Comparison of ENCODE assay signal across 7 cellular contexts in genomic region chr17:17683710-17684365, GRCh38. TPM values are rescaled to one million over a fixed set of nuclear protein-coding genes. Genes with fewer than 3 reads are reported as not detected.
DNase-seq lines count a peak whose midpoint lies in the region; ATAC-seq and TF ChIP-seq lines count a peak whose summit lies in the region.

No MANE protein-coding gene starts in this region.

- H3K14ac ChIP-seq in H9 (ENCODE audit: insufficient read depth, low read length), result no peak overlapping the region

- H2BK20ac ChIP-seq in H9 (ENCODE audit: low read depth, low read length, poor library complexity, severe bottlenecking), result no peak overlapping the region

- no peak overlapping the region for H4K8ac ChIP-seq in H9 (replicated peaks; ENCODE audit: insufficient read length, low read depth, low read length)

- no peak overlapping the region for H2AFZ ChIP-seq in H9 (ENCODE audit: low read length)

- H3K4me1 Mint-ChIP-seq in H9, result peaks cover 19 to 41% of the 10 kb centered on the region in 2 experiments
- H3K4me1 Mint-ChIP-seq in activated B cell treated with CpG ODN at 0.5 μM for 24 hours, result peaks cover 32% of the 10 kb centered on the region
- peaks cover 52% of the 10 kb centered on the region for H3K4me1 Mint-ChIP-seq in stimulated activated memory B cell treated with anti-CD40 and anti-IgM and Interleukin-4, amounts not matched to agents 10 μg/mL and 1 μg/mL and 100 μg/mL, for 72 hours

- H3K4me3 Mint-ChIP-seq in H9 (peak overlapping the region in 1 of 2 experiments; percentile 88; a peak in 2 of 5 replicates), activated B cell treated with CpG ODN at 0.5 μM for 24 hours (peak overlapping the region; percentile 91)
- H3K4me3 Mint-ChIP-seq in stimulated activated memory B cell treated with anti-CD40 and anti-IgM and Interleukin-4, amounts not matched to agents 10 μg/mL and 1 μg/mL and 100 μg/mL, for 72 hours, result peak overlapping the region; percentile 89

- H3K27ac Mint-ChIP-seq in H9 (no peak overlapping the region), activated B cell treated with CpG ODN at 0.5 μM for 24 hours (peak overlapping the region; percentile 84)
- peak overlapping the region; percentile 96 for H3K27ac Mint-ChIP-seq in stimulated activated memory B cell treated with anti-CD40 and anti-IgM and Interleukin-4, amounts not matched to agents 10 μg/mL and 1 μg/mL and 100 μg/mL, for 72 hours

- no peaks in the 10 kb centered on the region for H3K9me3 ChIP-seq in H9 (ENCODE audit: control insufficient read depth, low read depth, low read length)

- peaks cover 66% of the 10 kb centered on the region; the same call in 1 of the 2 replicates for H3K27me3 ChIP-seq in H9 (ENCODE audit: insufficient read depth, low read length)
- H3K27me3 ChIP-seq in foreskin keratinocyte, result no peaks in the 10 kb centered on the region

- intact Hi-C loops in activated B cell treated with CpG ODN at 0.5 μM for 24 hours (cut with micrococcal nuclease), result loop anchor here (1.0 to 2.0 kb wide), 5 partner anchors 7 to 355 kb away; partner anchors contain the start of genes ATPAF2, DRC3, GID4 and TOM1L2

- peak overlapping the region; percentile 26 for H3K4me2 ChIP-seq in H9 (ENCODE audit: insufficient read depth, insufficient read length, low read length)

- H3K27me3 Mint-ChIP-seq in H9 (ENCODE audit: low read depth), result peaks cover 93% of the 10 kb centered on the region
- H3K27me3 Mint-ChIP-seq in activated B cell treated with CpG ODN at 0.5 μM for 24 hours, result no peaks in the 10 kb centered on the region
- no peaks in the 10 kb centered on the region for H3K27me3 Mint-ChIP-seq in stimulated activated memory B cell treated with anti-CD40 and anti-IgM and Interleukin-4, amounts not matched to agents 10 μg/mL and 1 μg/mL and 100 μg/mL, for 72 hours

- no peak overlapping the region for H2BK5ac ChIP-seq in H9 (ENCODE audit: insufficient read length, low read length)

- H4K91ac ChIP-seq in H9 (ENCODE audit: insufficient read length, low read depth, low read length), result no peak overlapping the region

- POLR2A ChIA-PET in activated B cell treated with CpG ODN at 0.5 μM for 24 hours (lab: Charles Lee), result interaction anchor here (0.7 to 3.0 kb wide), 6 partner anchors 9 to 176 kb away, joined by 3 to 84 read pairs (median 10); no protein-coding TSS in a partner anchor

- CTCF ChIA-PET in activated B cell treated with CpG ODN at 0.5 μM for 24 hours (lab: Charles Lee), result no interaction called here

- DNase-seq in H9 (no peak), activated B cell treated with CpG ODN at 0.5 μM for 24 hours (no peak), foreskin keratinocyte (no peak), NCI-H1417 (lab: John Stamatoyannopoulos, UW) (no peak)

- no peak overlapping the region for H3K18ac ChIP-seq in H9 (ENCODE audit: insufficient read length, low read depth, low read length)

- H3K27ac ChIP-seq in H9 (ENCODE audit: insufficient read length, low read depth, low read length) (no peak overlapping the region), foreskin keratinocyte (peak overlapping the region; percentile 70)

- H3K4ac ChIP-seq in H9 (ENCODE audit: low read depth, low read length), result no peak overlapping the region

- no peak for ATAC-seq in activated B cell treated with CpG ODN at 0.5 μM for 24 hours (ENCODE audit: low read depth)
- no peak for ATAC-seq in foreskin keratinocyte
- no peak for ATAC-seq in stimulated activated memory B cell treated with anti-CD40 and anti-IgM and Interleukin-4, amounts not matched to agents 10 μg/mL and 1 μg/mL and 100 μg/mL, for 72 hours
- no peak for ATAC-seq in HG03521 (IDR thresholded peaks at IDR 0.05; ENCODE audit: unreplicated experiment)
- ATAC-seq in HG03045 (IDR thresholded peaks at IDR 0.05; ENCODE audit: unreplicated experiment), result no peak

- H3K36me3 Mint-ChIP-seq in H9 (ENCODE audit: insufficient read depth in 1 of 3, low read depth in 3 of 3) (no peaks in the 10 kb centered on the region), activated B cell treated with CpG ODN at 0.5 μM for 24 hours (ENCODE audit: low read depth) (peaks cover 3% of the 10 kb centered on the region)
- H3K36me3 Mint-ChIP-seq in stimulated activated memory B cell treated with anti-CD40 and anti-IgM and Interleukin-4, amounts not matched to agents 10 μg/mL and 1 μg/mL and 100 μg/mL, for 72 hours, result no peaks in the 10 kb centered on the region

- TF ChIP-seq CTCF in H9 (conservative IDR thresholded peaks at IDR 0.05) (no peak), activated B cell treated with CpG ODN at 0.5 μM for 24 hours (IDR thresholded peaks at IDR 0.05) (no peak), foreskin keratinocyte (conservative IDR thresholded peaks at IDR 0.05) (no peak)

- H2BK12ac ChIP-seq in H9 (ENCODE audit: insufficient read length, low read depth, low read length), result no peak overlapping the region

- H3T11ph ChIP-seq in H9 (ENCODE audit: low read length), result no peak overlapping the region

- WGBS in H9 (ENCODE audit: extremely low coverage, insufficient read length, low lambda C conversion rate), result no CpG with 5 or more reads among the region's 7 CpGs

- H4K20me1 ChIP-seq in H9 (ENCODE audit: control insufficient read depth, insufficient read depth, insufficient read length), result no peaks in the 10 kb centered on the region

- no peaks in the 10 kb centered on the region; a peak in 2 of 5 replicates for H3K9me3 Mint-ChIP-seq in H9
- no peaks in the 10 kb centered on the region for H3K9me3 Mint-ChIP-seq in activated B cell treated with CpG ODN at 0.5 μM for 24 hours
- H3K9me3 Mint-ChIP-seq in stimulated activated memory B cell treated with anti-CD40 and anti-IgM and Interleukin-4, amounts not matched to agents 10 μg/mL and 1 μg/mL and 100 μg/mL, for 72 hours, result no peaks in the 10 kb centered on the region

- no peak overlapping the region for H2BK120ac ChIP-seq in H9 (ENCODE audit: low read depth, low read length, poor library complexity, severe bottlenecking)

- no peak overlapping the region for H3K23ac ChIP-seq in H9 (ENCODE audit: insufficient read length, low read depth, low read length)

- H3K79me2 ChIP-seq in H9 (ENCODE audit: insufficient read depth, low read length), result no peaks in the 10 kb centered on the region

- H4K5ac ChIP-seq in H9 (ENCODE audit: insufficient read length, low read depth, low read length), result no peak overlapping the region

- H2BK15ac ChIP-seq in H9 (ENCODE audit: low read depth, low read length), result no peak overlapping the region

- H3K56ac ChIP-seq in H9 (ENCODE audit: insufficient read length, low read depth, low read length), result no peak overlapping the region

- peaks cover 9% of the 10 kb centered on the region for H3K23me2 ChIP-seq in H9 (ENCODE audit: insufficient read length, low read depth, low read length, poor library complexity, severe bottlenecking)

- no peaks in the 10 kb centered on the region for H3K79me1 ChIP-seq in H9 (ENCODE audit: insufficient read depth, low read depth, low read length, poor library complexity, severe bottlenecking)

- no peak overlapping the region for H2AK5ac ChIP-seq in H9 (ENCODE audit: insufficient read length, low read length)

- peaks cover 8% of the 10 kb centered on the region; the same call in 1 of the 2 replicates for H3K4me1 ChIP-seq in H9 (ENCODE audit: insufficient read depth, low read length)
- peaks cover 28% of the 10 kb centered on the region for H3K4me1 ChIP-seq in foreskin keratinocyte

- H3K9ac ChIP-seq in H9 (ENCODE audit: extremely low read depth, insufficient read length, low read length), result no peak overlapping the region

RNA-seq across cellular contexts. Expression of gene RAI1, which starts 2.6 kb away (rescaled TPM):
- total RNA-seq in H9 (2021) (1.5 and 1.9 TPM in 2 replicates), activated B cell treated with CpG ODN at 0.5 μM for 24 hours (26.7 and 31.2 TPM in 2 replicates), foreskin keratinocyte (15.0 and 16.3 TPM in 2 replicates)
- polyA plus RNA-seq in foreskin keratinocyte, result 11.1 and 12.0 TPM in 2 replicates

Comparison
In these comparisons a context has a peak if more than half of its experiments do, and no peak if none do; other contexts are left out.
1. H3K27ac Mint-ChIP-seq: peak in activated B cell treated with CpG ODN at 0.5 μM for 24 hours (single experiment) and stimulated activated memory B cell treated with anti-CD40 and anti-IgM and Interleukin-4, amounts not matched to agents 10 μg/mL and 1 μg/mL and 100 μg/mL, for 72 hours (single experiment); none in H9 (0 of 3).